ENCODE assay signal across 25 cellular contexts in the genomic region with DNA sequence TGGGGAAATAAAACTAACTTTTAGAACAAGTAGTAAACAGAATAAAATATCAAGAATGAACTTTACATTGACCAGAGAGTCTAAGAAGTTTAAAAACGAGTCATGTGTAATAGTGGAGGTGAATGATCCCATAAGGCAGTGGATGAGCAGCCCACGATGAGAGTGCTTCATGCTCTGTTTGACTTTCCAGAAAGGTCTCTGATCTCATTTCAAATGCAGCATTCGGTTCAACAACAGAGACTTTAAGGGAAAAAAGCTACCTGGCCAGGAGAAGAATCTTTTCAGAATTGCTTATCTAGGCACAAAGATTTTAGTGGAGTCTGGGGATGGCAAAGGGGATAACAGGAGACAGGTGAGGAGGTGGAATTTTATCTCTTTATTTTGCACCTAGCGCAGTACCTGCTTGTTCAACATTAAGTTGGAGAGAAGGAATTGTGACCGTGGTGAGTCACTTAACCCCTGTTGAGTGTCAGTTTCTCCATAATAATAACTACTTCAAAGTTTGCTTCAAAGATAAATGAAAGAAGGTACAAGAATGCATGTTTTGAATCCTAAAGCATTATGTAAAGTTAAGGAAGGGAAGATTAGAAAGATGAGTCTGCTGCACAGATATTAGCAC.
DNase-seq lines count a peak whose midpoint lies in the region; ATAC-seq, FAIRE-seq and TF ChIP-seq lines count a peak whose summit lies in the region.
"Had no signal": no experiment of that assay in that cellular context is flagged by ENCODE, and none has a peak within 500 bp of the region (broad histone marks: within the 10 kb centered on the region; RNA-seq: fewer than 3 reads in every experiment).

No MANE protein-coding gene starts in this region.

- H3K36me3 ChIP-seq in H7 (replicated peaks; ENCODE audit: control insufficient read depth, insufficient read depth, low read length): no peaks in the 10 kb centered on the region
- no peaks in the 10 kb centered on the region for H3K36me3 ChIP-seq in iPS-18a (ENCODE audit: control insufficient read depth, low read depth, low read length)
- H3K36me3 ChIP-seq in pancreas: no peaks in the 10 kb centered on the region
- H3K36me3 ChIP-seq in right atrium auricular region: no peaks in the 10 kb centered on the region

- H3K9me3 ChIP-seq in iPS-18a (ENCODE audit: control insufficient read depth, low read depth, low read length) (no peaks in the 10 kb centered on the region), pancreas (no peaks in the 10 kb centered on the region), right atrium auricular region (no peaks in the 10 kb centered on the region)
- H3K9me3 ChIP-seq: BLaER1 treated with 17β-estradiol and CSF1 and Interleukin-3, amounts not matched to agents 10 nM and 100 nM; SK-N-SH had no signal

- POLR2A ChIA-PET in WTC11 (lab: Charles Lee): interaction anchor here (0.7 to 2.0 kb wide), 2 partner anchors 9 to 193 kb away, joined by 3 to 6 read pairs; no protein-coding TSS in a partner anchor

- H3K4me1 Mint-ChIP-seq in WTC11: peaks cover 28% of the 10 kb centered on the region
- H3K4me1 Mint-ChIP-seq: CD4-positive, alpha-beta memory T cell had no signal

- TF ChIP-seq CTCF in WTC11 (IDR thresholded peaks at IDR 0.05): no peak
- no peak for TF ChIP-seq CTCF in pancreas (IDR thresholded peaks at IDR 0.05)
- no peak for TF ChIP-seq CTCF in right atrium auricular region (IDR thresholded peaks at IDR 0.05)

- H3K27me3 ChIP-seq in H7 (ENCODE audit: control insufficient read depth, insufficient read depth, low read length): no peaks in the 10 kb centered on the region
- H3K27me3 ChIP-seq in iPS-18a (ENCODE audit: control insufficient read depth, insufficient read depth, low read length): no peaks in the 10 kb centered on the region
- H3K27me3 ChIP-seq in pancreas: no peaks in the 10 kb centered on the region
- no peaks in the 10 kb centered on the region for H3K27me3 ChIP-seq in right atrium auricular region
- H3K27me3 ChIP-seq: BLaER1 treated with 17β-estradiol and CSF1 and Interleukin-3, amounts not matched to agents 10 nM and 100 nM had no signal

- H3K9me3 Mint-ChIP-seq in WTC11: peaks cover 10% of the 10 kb centered on the region
- H3K9me3 Mint-ChIP-seq: CD4-positive, alpha-beta memory T cell had no signal

- peaks cover 22% of the 10 kb centered on the region for H3K4me1 ChIP-seq in iPS-18a (ENCODE audit: control insufficient read depth, low read depth, low read length)
- peaks cover 12 to 17% (median 15%) of the 10 kb centered on the region in 3 donors for H3K4me1 ChIP-seq in pancreas
- no peaks in the 10 kb centered on the region for H3K4me1 ChIP-seq in right atrium auricular region

- peak overlapping the region; percentile 85 for H3K27ac Mint-ChIP-seq in WTC11
- H3K27ac Mint-ChIP-seq: CD4-positive, alpha-beta memory T cell had no signal

- H3K36me3 Mint-ChIP-seq in WTC11: peaks cover 15% of the 10 kb centered on the region

- CTCF ChIA-PET in WTC11 (lab: Charles Lee): interaction anchor here (0.7 to 1.6 kb wide), 2 partner anchors 13 to 17 kb away, joined by 3 to 7 read pairs; no protein-coding TSS in a partner anchor

- DNase-seq in H7 (peak; percentile 39), WTC11 (ENCODE audit: low spot score) (no peak), pancreas (no peak), NCI-H526 treated with DMSO at 0.1 percent for 48 hours (lab: John Stamatoyannopoulos, UW) (no peak), NCI-H2081 treated with DMSO at 0.1 percent for 48 hours (lab: John Stamatoyannopoulos, UW) (no peak), right atrium auricular region (ENCODE audit: low spot score) (no peak)
- DNase-seq: ACHN; Calu3; CD4-positive, alpha-beta memory T cell; Kasumi-1; NCI-H1417; NCI-H187; NCI-H2227 treated with DMSO at 0.1 percent for 48 hours; NCI-H510A; NCI-H774; NK-92 treated with Interleukin-12 subunit alpha and Interleukin-12 subunit beta, amount 100 ng/mL, for 24 hours; SIG-M5 had no signal

- peak overlapping the region; percentile 29 for H3K9ac ChIP-seq in iPS-18a (ENCODE audit: low read length)
- H3K9ac ChIP-seq: BLaER1 treated with 17β-estradiol and CSF1 and Interleukin-3, amounts not matched to agents 10 nM and 100 nM; SK-N-SH had no signal

- no peak for FAIRE-seq in pancreas (lab: Jason Lieb, UNC)
- FAIRE-seq: G401.6, GM12892, H54 had no signal

- ATAC-seq in WTC11 (peak; percentile 86), pancreas (no peak)
- ATAC-seq: Panc1 had no signal

- intact Hi-C loops in pancreas (cut with DNase I): no loop called here

- peak overlapping the region; percentile 14 for H3K4me3 Mint-ChIP-seq in WTC11

- H3K4me3 ChIP-seq in H7 (ENCODE audit: insufficient read depth, low read depth, low read length): no peak overlapping the region
- H3K4me3 ChIP-seq in iPS-18a (ENCODE audit: low read length): peak overlapping the region; percentile 13
- no peak overlapping the region for H3K4me3 ChIP-seq in pancreas
- H3K4me3 ChIP-seq in right atrium auricular region: no peak overlapping the region
- H3K4me3 ChIP-seq: BLaER1 treated with 17β-estradiol and CSF1 and Interleukin-3, amounts not matched to agents 10 nM and 100 nM had no signal

- no peaks in the 10 kb centered on the region; the same call in 1 of the 2 replicates for H3K27me3 Mint-ChIP-seq in WTC11 (ENCODE audit: low read depth)
- H3K27me3 Mint-ChIP-seq: CD4-positive, alpha-beta memory T cell had no signal

- H3K27ac ChIP-seq in iPS-18a (ENCODE audit: low read length) (no peak overlapping the region), pancreas (peak overlapping the region in 3 of 4 donors; percentile 8 to 25 (median 21)), right atrium auricular region (no peak overlapping the region)
- H3K27ac ChIP-seq: BLaER1 treated with 17β-estradiol and CSF1 and Interleukin-3, amounts not matched to agents 10 nM and 100 nM; HL-60 had no signal

- 35% methylated on average over 5 of the region's 5 CpGs for WGBS in pancreas, 2 donors

TF ChIP-seq in WTC11, 78 proteins besides CTCF, POLR2A, EP300 and RAD21:
- TF ChIP-seq CREB1 (CRISPR knock-in tag; IDR thresholded peaks at IDR 0.05): no peak
- TF ChIP-seq ZNF396 (CRISPR knock-in tag; IDR thresholded peaks at IDR 0.05; ENCODE audit: borderline replicate concordance): no peak
- TF ChIP-seq ZNF671 (CRISPR knock-in tag; IDR thresholded peaks at IDR 0.05): no peak
- TF ChIP-seq, protein P1, sequence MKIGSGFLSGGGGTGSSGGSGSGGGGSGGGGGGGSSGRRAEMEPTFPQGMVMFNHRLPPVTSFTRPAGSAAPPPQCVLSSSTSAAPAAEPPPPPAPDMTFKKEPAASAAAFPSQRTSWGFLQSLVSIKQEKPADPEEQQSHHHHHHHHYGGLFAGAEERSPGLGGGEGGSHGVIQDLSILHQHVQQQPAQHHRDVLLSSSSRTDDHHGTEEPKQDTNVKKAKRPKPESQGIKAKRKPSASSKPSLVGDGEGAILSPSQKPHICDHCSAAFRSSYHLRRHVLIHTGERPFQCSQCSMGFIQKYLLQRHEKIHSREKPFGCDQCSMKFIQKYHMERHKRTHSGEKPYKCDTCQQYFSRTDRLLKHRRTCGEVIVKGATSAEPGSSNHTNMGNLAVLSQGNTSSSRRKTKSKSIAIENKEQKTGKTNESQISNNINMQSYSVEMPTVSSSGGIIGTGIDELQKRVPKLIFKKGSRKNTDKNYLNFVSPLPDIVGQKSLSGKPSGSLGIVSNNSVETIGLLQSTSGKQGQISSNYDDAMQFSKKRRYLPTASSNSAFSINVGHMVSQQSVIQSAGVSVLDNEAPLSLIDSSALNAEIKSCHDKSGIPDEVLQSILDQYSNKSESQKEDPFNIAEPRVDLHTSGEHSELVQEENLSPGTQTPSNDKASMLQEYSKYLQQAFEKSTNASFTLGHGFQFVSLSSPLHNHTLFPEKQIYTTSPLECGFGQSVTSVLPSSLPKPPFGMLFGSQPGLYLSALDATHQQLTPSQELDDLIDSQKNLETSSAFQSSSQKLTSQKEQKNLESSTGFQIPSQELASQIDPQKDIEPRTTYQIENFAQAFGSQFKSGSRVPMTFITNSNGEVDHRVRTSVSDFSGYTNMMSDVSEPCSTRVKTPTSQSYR (CRISPR knock-in tag; IDR thresholded peaks at IDR 0.05): no peak
- TF ChIP-seq ZNF232 (CRISPR knock-in tag; IDR thresholded peaks at IDR 0.05): no peak

Comparison
In these comparisons a context has a peak if more than half of its experiments do, and no peak if none do; other contexts are left out.
1. H3K27ac ChIP-seq: peak in pancreas (3 of 4); none in iPS-18a (single experiment) and right atrium auricular region (0 of 2).